Comparison of ENCODE assay signal across 11 cellular contexts in the genomic region with DNA sequence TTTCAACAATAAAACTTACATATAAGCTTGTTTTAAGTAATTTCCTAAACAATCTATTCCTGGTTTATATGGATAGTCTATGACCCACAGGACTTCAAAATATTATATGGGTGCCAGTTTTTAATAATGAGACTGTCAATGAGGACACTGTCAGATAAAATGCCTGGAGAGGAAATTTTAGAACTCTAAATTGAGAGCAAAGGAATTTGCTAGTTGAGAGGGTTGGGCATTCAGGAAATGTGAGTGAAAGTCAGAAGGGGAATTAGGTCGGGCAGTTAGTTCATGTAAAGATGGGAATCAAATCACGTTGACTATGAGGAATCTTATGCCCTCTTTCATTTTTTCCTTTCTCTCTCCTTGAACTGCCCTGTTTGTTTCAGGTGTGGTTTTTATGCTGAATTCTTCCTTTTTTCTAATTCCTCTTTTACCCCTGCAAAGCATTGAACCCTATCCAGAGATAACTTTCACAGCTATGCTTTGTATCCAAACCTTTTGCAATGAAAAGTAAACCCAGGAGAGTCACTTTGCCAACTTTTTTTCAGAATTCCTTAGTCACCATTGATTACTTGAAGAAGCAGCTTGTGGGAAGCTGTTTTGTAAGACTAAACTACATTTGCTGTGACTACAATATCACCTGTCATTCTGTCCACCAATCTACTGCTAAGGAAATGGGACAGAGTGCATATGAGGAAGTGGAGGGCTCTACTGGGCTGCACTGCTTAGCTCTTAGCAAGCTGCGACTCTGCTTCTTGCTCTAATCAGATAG. TPM values are rescaled to one million over a fixed set of nuclear protein-coding genes. Genes with fewer than 3 reads are reported as not detected.
DNase-seq lines count a peak whose midpoint lies in the region; ATAC-seq, FAIRE-seq and TF ChIP-seq lines count a peak whose summit lies in the region.
"Had no signal": no experiment of that assay in that cellular context is flagged by ENCODE, and none has a peak within 500 bp of the region (broad histone marks: within the 10 kb centered on the region; RNA-seq: fewer than 3 reads in every experiment).

No MANE protein-coding gene starts in this region.

- no peaks in the 10 kb centered on the region for H3K9me3 ChIP-seq in HUES64 (ENCODE audit: insufficient read depth, low read depth, low read length)
- no peaks in the 10 kb centered on the region for H3K9me3 ChIP-seq in K562 (replicated peaks; ENCODE audit: control insufficient read depth, insufficient read depth, low read depth, low read length)
- H3K9me3 ChIP-seq in lower lobe of right lung: no peaks in the 10 kb centered on the region

- intact Hi-C loops in K562 (cut with micrococcal nuclease) (no loop called here), lower lobe of right lung (cut with DNase I) (no loop called here)

- no peak overlapping the region for H3K4me2 ChIP-seq in K562 (ENCODE audit: insufficient read depth, low read length)

- H3K36me3 ChIP-seq in HUES64 (ENCODE audit: insufficient read depth, low read length) (peaks cover 36% of the 10 kb centered on the region), K562 (ENCODE audit: control insufficient read depth, insufficient read depth, low read length) (peaks cover 55% of the 10 kb centered on the region), lower lobe of right lung (peaks cover 38% of the 10 kb centered on the region)

- H3K27ac ChIP-seq in HUES64 (ENCODE audit: low read depth, low read length): no peak overlapping the region
- H3K27ac ChIP-seq in K562 (ENCODE audit: extremely low read depth, low read depth, low read length): no peak overlapping the region; the same call in 2 of the 3 replicates
- peak overlapping the region; percentile 59 for H3K27ac ChIP-seq in lower lobe of right lung

- DNase-seq in AG09319 (ENCODE audit: extremely low read depth, low read depth): peak; percentile 8
- DNase-seq in K562 (ENCODE audit: extremely low read depth in 1 of 4, low spot score in 3 of 4): peak in 2 of 4 experiments; percentile 14 to 32
- DNase-seq in lower lobe of right lung: peak; percentile 50
- DNase-seq in cerebellum (ENCODE audit: low spot score): no peak
- DNase-seq in effector CD4-positive, alpha-beta T cell: no peak
- DNase-seq: activated CD8-positive, alpha-beta memory T cell treated with anti-CD3 and anti-CD28 coated beads for 24 hours; CD8-positive, alpha-beta T cell; NCI-H2171 had no signal

- H3K4me1 ChIP-seq in HUES64 (ENCODE audit: insufficient read depth, low read length) (peaks cover 8% of the 10 kb centered on the region), K562 (replicated peaks in 1 of 2; ENCODE audit: control insufficient read depth in 2 of 2, insufficient read depth in 2 of 2, low read length in 2 of 2) (peaks cover 4 to 10% of the 10 kb centered on the region in 2 experiments; a peak in 4 of 5 replicates), lower lobe of right lung (peaks cover 38% of the 10 kb centered on the region)

- H3K4me3 ChIP-seq in HUES64 (ENCODE audit: low read length): no peak overlapping the region
- H3K4me3 ChIP-seq in K562: no peak overlapping the region
- no peak overlapping the region for H3K4me3 ChIP-seq in lower lobe of right lung

- WGBS in HUES64: 89% methylated on average over 2 of the region's 3 CpGs
- WGBS in K562 (ENCODE audit: insufficient coverage, low coverage, missing lambda C conversion rate): 22% methylated on average over 3 of the region's 3 CpGs

- H3K79me2 ChIP-seq in K562 (ENCODE audit: control insufficient read depth, insufficient read depth, low read length): no peaks in the 10 kb centered on the region

- H4K20me1 ChIP-seq in K562 (replicated peaks; ENCODE audit: control insufficient read depth, insufficient read depth, low read length): no peaks in the 10 kb centered on the region

- TF ChIP-seq EP300 in K562 (IDR thresholded peaks at IDR 0.05; ENCODE audit: low read length): no peak

- TF ChIP-seq CTCF in AG09319 (IDR thresholded peaks at IDR 0.05; ENCODE audit: low read depth, low read length) (no peak), K562 (IDR thresholded peaks at IDR 0.05 in 2 of 3, conservative IDR thresholded peaks at IDR 0.05 in 1 of 3; ENCODE audit: insufficient read depth in 2 of 3, low read depth in 1 of 3, low read length in 3 of 3) (no peak), lower lobe of right lung (IDR thresholded peaks at IDR 0.05) (no peak)

- in situ Hi-C loops in K562 (cut with MboI): no loop called here

- no TSS peak for BruUV-seq in K562 (replicated peaks; lab: Mats Ljungman, UMichigan)

- H3K27me3 ChIP-seq in HUES64 (ENCODE audit: insufficient read depth, low read length) (no peaks in the 10 kb centered on the region), K562 (ENCODE audit: control insufficient read depth in 2 of 2, insufficient read depth in 2 of 2, low read length in 2 of 2) (no peaks in the 10 kb centered on the region), lower lobe of right lung (ENCODE audit: low read depth) (no peaks in the 10 kb centered on the region)

- no peak for TF ChIP-seq POLR2A in K562 (conservative IDR thresholded peaks at IDR 0.05)

- no peak for TF ChIP-seq RAD21 in K562 (CRISPR knock-in tag; conservative IDR thresholded peaks at IDR 0.05 in 1 of 2, IDR thresholded peaks at IDR 0.05 in 1 of 2)

- ATAC-seq in K562 (peak; percentile 91), lower lobe of right lung (peak; percentile 74 to 85), GM18858 (IDR thresholded peaks at IDR 0.05; ENCODE audit: unreplicated experiment) (no peak), GM19324 (IDR thresholded peaks at IDR 0.05; ENCODE audit: low FRiP score, unreplicated experiment) (no peak)
- ATAC-seq: CD8-positive, alpha-beta T cell had no signal

- POLR2A ChIA-PET in K562 (lab: Yijun Ruan, JAX): interaction anchor here (0.5 to 1.6 kb wide), 4 partner anchors 24 to 301 kb away, joined by 3 to 4 read pairs (median 4); a partner anchor contains a TSS

- H3K9ac ChIP-seq in HUES64 (ENCODE audit: low read depth, low read length) (0 out of 2 replicates have a peak overlapping the region, but pooled peaks have one; percentile 18), K562 (ENCODE audit: insufficient read depth in 1 of 2, low read depth in 2 of 2, low read length in 2 of 2) (no peak overlapping the region)

- no peak overlapping the region for H2AFZ ChIP-seq in K562 (ENCODE audit: low read depth, low read length)

- peak; percentile 67 for FAIRE-seq in K562 (lab: Jason Lieb, UNC)

- CTCF ChIA-PET in K562 (lab: Yijun Ruan, JAX; ENCODE audit: low intra/inter-chr PET ratio): no interaction called here

- no peaks in the 10 kb centered on the region for H3K9me1 ChIP-seq in K562 (ENCODE audit: control insufficient read depth, insufficient read depth, low read length)

TF ChIP-seq in K562, 482 proteins besides CTCF, POLR2A, EP300 and RAD21 (continues in another document):
- TF ChIP-seq, protein P1, sequence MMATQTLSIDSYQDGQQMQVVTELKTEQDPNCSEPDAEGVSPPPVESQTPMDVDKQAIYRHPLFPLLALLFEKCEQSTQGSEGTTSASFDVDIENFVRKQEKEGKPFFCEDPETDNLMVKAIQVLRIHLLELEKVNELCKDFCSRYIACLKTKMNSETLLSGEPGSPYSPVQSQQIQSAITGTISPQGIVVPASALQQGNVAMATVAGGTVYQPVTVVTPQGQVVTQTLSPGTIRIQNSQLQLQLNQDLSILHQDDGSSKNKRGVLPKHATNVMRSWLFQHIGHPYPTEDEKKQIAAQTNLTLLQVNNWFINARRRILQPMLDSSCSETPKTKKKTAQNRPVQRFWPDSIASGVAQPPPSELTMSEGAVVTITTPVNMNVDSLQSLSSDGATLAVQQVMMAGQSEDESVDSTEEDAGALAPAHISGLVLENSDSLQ (IDR thresholded peaks at IDR 0.05): peak; percentile 26; the same call in 1 of the 2 replicates

RNA-seq across cellular contexts. Expression of a gene that starts 27.8 kb away (rescaled TPM):
- polyA plus RNA-seq in HUES64 (2013, experiment 1 of 2): 50.6 TPM
- polyA plus RNA-seq in HUES64 (2013, experiment 2 of 2): 55.0 TPM
- total RNA-seq in K562 (2011; cell fraction: chromatin; rRNA removed; ENCODE audit: low replicate concordance): 21.4 and 25.8 TPM in 2 replicates
- 10.4 and 15.0 TPM in 2 replicates for total RNA-seq in K562 (2011; cell fraction: nucleolus; rRNA removed)
- total RNA-seq in K562 (2011; cell fraction: nucleoplasm; rRNA removed): 25.0 and 30.4 TPM in 2 replicates
- 61.6 and 77.7 TPM in 2 replicates for total RNA-seq in K562 (2014; rRNA removed)
- total RNA-seq in K562 (2014; rRNA removed; fragmentation: Illumina TruSeq; extraction: Trizol): 63.6 and 68.7 TPM in 2 replicates
- 67.6 and 69.3 TPM in 2 replicates for total RNA-seq in K562 (2015; rRNA removed; fragmentation: Illumina TruSeq; extraction: Trizol)
- 74.2 and 82.5 TPM in 2 replicates for total RNA-seq in K562 (2021)
- polyA plus RNA-seq in K562 (2011; rRNA removed): 49.7 and 71.8 TPM in 2 replicates
- 29.5 and 60.9 TPM in 2 replicates for polyA plus RNA-seq in K562 (2011; cell fraction: cytosol; rRNA removed)
- polyA plus RNA-seq in K562 (2011; cell fraction: nucleus; rRNA removed): 9.7 and 16.8 TPM in 2 replicates
- 56.6 and 61.2 TPM in 2 replicates for polyA plus RNA-seq in K562 (2012)
- 67.0 and 67.4 TPM in 2 replicates for polyA plus RNA-seq in K562 (2014; fragmentation: Illumina TruSeq; extraction: Trizol)
- polyA plus RNA-seq in K562 (2014; fragmentation: Nextera tagmentation; extraction: Ambion mirVana): 10 to 100 TPM; 75.8 to 83.4 TPM
- polyA plus RNA-seq in K562 (2014; rRNA removed): 31.7 and 41.3 TPM in 2 replicates
- 75.5 and 113 TPM in 2 replicates for polyA minus RNA-seq in K562 (2011; rRNA and poly(A)+ RNA removed)
- 62.4 and 104 TPM in 2 replicates for polyA minus RNA-seq in K562 (2011; cell fraction: cytosol; rRNA and poly(A)+ RNA removed)
- polyA minus RNA-seq in K562 (2011; cell fraction: nucleus; rRNA and poly(A)+ RNA removed): 5.1 and 9.6 TPM in 2 replicates
- total RNA-seq in lower lobe of right lung: 159 TPM
- total RNA-seq in cerebellum: 26.5 TPM

RNA-seq across cellular contexts. Expression of a gene that starts 28.3 kb away (rescaled TPM):
- polyA plus RNA-seq in HUES64 (2013, experiment 1 of 2): not detected
- not detected for polyA plus RNA-seq in HUES64 (2013, experiment 2 of 2)
- total RNA-seq in K562 (2011; cell fraction: chromatin; rRNA removed; ENCODE audit: low replicate concordance): not detected in 2 replicates
- total RNA-seq in K562 (2011; cell fraction: nucleolus; rRNA removed): not detected in 2 replicates
- not detected in 2 replicates for total RNA-seq in K562 (2011; cell fraction: nucleoplasm; rRNA removed)
- total RNA-seq in K562 (2014; rRNA removed) (not detected in 2 replicates), K562 (2014; rRNA removed; fragmentation: Illumina TruSeq; extraction: Trizol) (not detected in 2 replicates), K562 (2015; rRNA removed; fragmentation: Illumina TruSeq; extraction: Trizol) (not detected in 2 replicates), K562 (2021) (not detected in 2 replicates), lower lobe of right lung (not detected), cerebellum (0.09 TPM)
- polyA plus RNA-seq in K562 (2011; rRNA removed) (0.03 TPM in 1 of 2 replicates, not detected in the other), K562 (2014; fragmentation: Illumina TruSeq; extraction: Trizol) (not detected in 2 replicates), K562 (2014; fragmentation: Nextera tagmentation; extraction: Ambion mirVana) (not detected), K562 (2014; rRNA removed) (not detected in 2 replicates)
- not detected in 2 replicates for polyA plus RNA-seq in K562 (2011; cell fraction: cytosol; rRNA removed)
- not detected in 2 replicates for polyA plus RNA-seq in K562 (2011; cell fraction: nucleus; rRNA removed)
- polyA plus RNA-seq in K562 (2012): not detected in 2 replicates
- polyA minus RNA-seq in K562 (2011; rRNA and poly(A)+ RNA removed): not detected in 2 replicates
- not detected in 2 replicates for polyA minus RNA-seq in K562 (2011; cell fraction: cytosol; rRNA and poly(A)+ RNA removed)
- polyA minus RNA-seq in K562 (2011; cell fraction: nucleus; rRNA and poly(A)+ RNA removed): not detected in 2 replicates
- total RNA-seq: CD8-positive, alpha-beta T cell had no signal

Comparison
In these comparisons a context has a peak if more than half of its experiments do, and no peak if none do; other contexts are left out.
1. DNase-seq: peak in AG09319 (single experiment) and lower lobe of right lung (single experiment); none in cerebellum (single experiment) and effector CD4-positive, alpha-beta T cell (single experiment).
2. ATAC-seq: peak in K562 (single experiment) and lower lobe of right lung (2 of 2); none in GM18858 (single experiment) and GM19324 (single experiment).